In genomic region chr2:85161626-85161960, GRCh38 we compare ENCODE assay signal across 20 cellular contexts. TPM values are rescaled to one million over a fixed set of nuclear protein-coding genes. Genes with fewer than 3 reads are reported as not detected.
DNase-seq lines count a peak whose midpoint lies in the region; ATAC-seq and TF ChIP-seq lines count a peak whose summit lies in the region.
"Had no signal": no experiment of that assay in that cellular context is flagged by ENCODE, and none has a peak within 500 bp of the region (broad histone marks: within the 10 kb centered on the region; RNA-seq: fewer than 3 reads in every experiment).

No MANE protein-coding gene starts in this region.

- TF ChIP-seq POLR2A in prostate gland (IDR thresholded peaks at IDR 0.05) (no peak), gastrocnemius medialis (IDR thresholded peaks at IDR 0.05) (no peak)

- in situ Hi-C loops in astrocyte of the cerebellum (cut with HindIII; ENCODE audit: low sequenced_read_pairs) = no loop called here
- in situ Hi-C loops in gastrocnemius medialis (cut with MboI; ENCODE audit: low sequenced_read_pairs in 4 of 4) = no loop called here

- DNase-seq in AG09309 (ENCODE audit: low read depth) (peak; percentile 8), HS-27A (ENCODE audit: low read depth) (peak; percentile 33), astrocyte of the cerebellum (ENCODE audit: low read depth) (peak; percentile 49), myocyte (ENCODE audit: low read depth) (peak; percentile 93), prostate gland (ENCODE audit: low spot score) (no peak), GM20000 (ENCODE audit: low spot score) (no peak), gastrocnemius medialis (no peak), NCI-H446 treated with DMSO at 0.1 percent for 48 hours (lab: John Stamatoyannopoulos, UW) (no peak)
- DNase-seq: activated CD4-positive, alpha-beta T cell treated with anti-CD3 and anti-CD28 coated beads, Interleukin-2, amount 50 U/mL, for 4 hours; activated naive CD8-positive, alpha-beta T cell treated with anti-CD3 and anti-CD28 coated beads, Interleukin-2, amount 10 ng/mL, durations not matched to agents 7 days and 5 days; activated T-cell treated with anti-CD3 and anti-CD28 coated beads, Interleukin-2, amount 50 U/mL, for 24 hours; caudate nucleus; effector memory CD4-positive, alpha-beta T cell; HCEC 1CT; NCI-H2029; NCI-H524; stimulated activated CD4-positive, alpha-beta T cell treated with anti-CD3 and anti-CD28 coated beads, Interleukin-12 subunit alpha, Interleukin-12 subunit beta, amount 100 ng/mL, for 4 hours; stimulated activated naive CD4-positive, alpha-beta T cell had no signal

- ATAC-seq in gastrocnemius medialis = no peak

- H3K27ac ChIP-seq in prostate gland = no peak overlapping the region
- no peak overlapping the region for H3K27ac ChIP-seq in gastrocnemius medialis
- H3K27ac ChIP-seq: vagina had no signal

- intact Hi-C loops in prostate gland (cut with DNase I) (no loop called here), gastrocnemius medialis (cut with DNase I; ENCODE audit: low total_unique reads) (no loop called here)

- TF ChIP-seq CTCF in AG09309 (IDR thresholded peaks at IDR 0.05; ENCODE audit: control insufficient read depth, insufficient read depth, low read depth, low read length, missing control alignments) (no peak), astrocyte of the cerebellum (IDR thresholded peaks at IDR 0.05; ENCODE audit: low read depth, low read length, missing control alignments) (no peak), prostate gland (IDR thresholded peaks at IDR 0.05) (no peak), GM20000 (IDR thresholded peaks at IDR 0.05; ENCODE audit: extremely low read depth, missing control alignments) (no peak), gastrocnemius medialis (IDR thresholded peaks at IDR 0.05 in 4 of 5, conservative IDR thresholded peaks at IDR 0.05 in 1 of 5) (no peak)

- WGBS in prostate gland = 86% methylated on average over 4 of the region's 5 CpGs

- H3K4me1 ChIP-seq in prostate gland (replicated peaks) = peaks cover 5% of the 10 kb centered on the region
- H3K4me1 ChIP-seq in gastrocnemius medialis = peaks cover 57 to 68% of the 10 kb centered on the region in 2 donors

- no peaks in the 10 kb centered on the region for H3K9me3 ChIP-seq in prostate gland
- no peaks in the 10 kb centered on the region for H3K9me3 ChIP-seq in gastrocnemius medialis
- H3K9me3 ChIP-seq: vagina had no signal

- no peaks in the 10 kb centered on the region for H3K27me3 ChIP-seq in prostate gland (replicated peaks; ENCODE audit: insufficient read depth)
- H3K27me3 ChIP-seq in gastrocnemius medialis = no peaks in the 10 kb centered on the region
- H3K27me3 ChIP-seq: vagina had no signal

- H3K36me3 ChIP-seq in prostate gland (no peaks in the 10 kb centered on the region), gastrocnemius medialis (no peaks in the 10 kb centered on the region)
- H3K36me3 ChIP-seq: vagina had no signal

- H3K4me3 ChIP-seq in AG09309 (ENCODE audit: control insufficient read depth, low read depth, low read length) (no peak overlapping the region), astrocyte of the cerebellum (ENCODE audit: low read depth, low read length) (no peak overlapping the region), prostate gland (no peak overlapping the region), gastrocnemius medialis (no peak overlapping the region)
- H3K4me3 ChIP-seq: vagina had no signal

RNA-seq across cellular contexts. Expression of gene TCF7L1, which starts 28.4 kb away (rescaled TPM):
- 0.53 and 0.78 TPM in 2 replicates for total RNA-seq in myocyte
- polyA plus RNA-seq in myocyte (2012) = 8.2 TPM
- total RNA-seq in prostate gland = 1 to 10 TPM; 2.6 to 7.0 TPM
- total RNA-seq in gastrocnemius medialis = 1 to 10 TPM; 1.1 to 3.9 (median 2.8) TPM
- total RNA-seq: activated naive CD8-positive, alpha-beta T cell treated with anti-CD3 and anti-CD28 coated beads, Interleukin-2, amount 10 ng/mL, durations not matched to agents 7 days and 5 days; OCI-LY7 had no signal

Comparison
In these comparisons a context has a peak if more than half of its experiments do, and no peak if none do; other contexts are left out.
1. DNase-seq: peak in AG09309 (single experiment), HS-27A (single experiment), astrocyte of the cerebellum (single experiment) and myocyte (single experiment); none in prostate gland (single experiment), GM20000 (single experiment), gastrocnemius medialis (0 of 2) and NCI-H446 treated with DMSO at 0.1 percent for 48 hours (single experiment).